24 cellular contexts compared by ENCODE assay signal in genomic region chr9:122085260-122085659, GRCh38. TPM values are rescaled to one million over a fixed set of nuclear protein-coding genes. Genes with fewer than 3 reads are reported as not detected.
DNase-seq lines count a peak whose midpoint lies in the region; ATAC-seq and TF ChIP-seq lines count a peak whose summit lies in the region.
"Had no signal": no experiment of that assay in that cellular context is flagged by ENCODE, and none has a peak within 500 bp of the region (broad histone marks: within the 10 kb centered on the region; RNA-seq: fewer than 3 reads in every experiment).

No MANE protein-coding gene starts in this region.

- no peaks in the 10 kb centered on the region for H3K9me3 ChIP-seq in skeletal muscle tissue (ENCODE audit: control insufficient read depth in 3 of 3, low read length in 3 of 3)
- H3K9me3 ChIP-seq in mucosa of descending colon, result no peaks in the 10 kb centered on the region
- H3K9me3 ChIP-seq: A549, HAP-1, MG63, SJCRH30 had no signal

- H3K4me3 ChIP-seq in skeletal muscle tissue (ENCODE audit: low read length in 3 of 3), result no peak overlapping the region
- H3K4me3 ChIP-seq in mucosa of descending colon, result no peak overlapping the region
- H3K4me3 ChIP-seq: A549, HAP-1, MG63, PC-9, SJCRH30 had no signal

- no peak for ATAC-seq in GM18867 (IDR thresholded peaks at IDR 0.05; ENCODE audit: unreplicated experiment)
- ATAC-seq in left lobe of liver, result no peak
- no peak for ATAC-seq in mucosa of descending colon
- ATAC-seq: A549, Right ventricle myocardium inferior had no signal

- H3K27ac ChIP-seq in layer of hippocampus (ENCODE audit: low read depth, low read length), result peak overlapping the region; percentile 94
- peak overlapping the region; percentile 57 for H3K27ac ChIP-seq in skeletal muscle tissue (ENCODE audit: low read depth, low read length)
- H3K27ac ChIP-seq: A549, PC-9, SJCRH30 had no signal

- intact Hi-C loops in mucosa of descending colon (cut with DNase I, micrococcal nuclease), result no loop called here

- no peaks in the 10 kb centered on the region for H3K27me3 ChIP-seq in layer of hippocampus (ENCODE audit: control insufficient read depth, insufficient read depth, low read length)
- no peaks in the 10 kb centered on the region for H3K27me3 ChIP-seq in skeletal muscle tissue (ENCODE audit: control insufficient read depth in 3 of 3, insufficient read depth in 3 of 3, low read length in 3 of 3)
- H3K27me3 ChIP-seq: MG63, SJCRH30 had no signal

- no peak overlapping the region for H3K9ac ChIP-seq in skeletal muscle tissue (ENCODE audit: low read depth in 1 of 3, low read length in 3 of 3)

- peaks cover 35 to 60% (median 54%) of the 10 kb centered on the region in 3 donors for H3K4me1 ChIP-seq in skeletal muscle tissue (ENCODE audit: control insufficient read depth in 3 of 3, insufficient read depth in 3 of 3, low read length in 3 of 3)
- H3K4me1 ChIP-seq in mucosa of descending colon (ENCODE audit: low read depth), result peaks cover 8% of the 10 kb centered on the region
- H3K4me1 ChIP-seq: A549, HAP-1, SJCRH30 had no signal

- H3K36me3 ChIP-seq in skeletal muscle tissue (ENCODE audit: control insufficient read depth in 3 of 3, insufficient read depth in 3 of 3, low read length in 3 of 3), result no peaks in the 10 kb centered on the region
- H3K36me3 ChIP-seq in mucosa of descending colon (ENCODE audit: low read depth), result no peaks in the 10 kb centered on the region
- H3K36me3 ChIP-seq: HAP-1, MG63, SJCRH30 had no signal

- DNase-seq in cerebellar cortex (ENCODE audit: low spot score) (peak; percentile 69), left lobe of liver (ENCODE audit: low spot score) (no peak), mucosa of descending colon (no peak), germinal center (ENCODE audit: low spot score) (no peak)
- DNase-seq: CD4-positive, alpha-beta memory T cell; COR-L47; DMS53; GOT3; HFFc6; KBM-7; MG63; NCI-H2029; NCI-H446; NCI-H524 treated with DMSO at 0.1 percent for 48 hours; NCI-H82; NK-92 treated with Interleukin-12 subunit alpha and Interleukin-12 subunit beta, amount 100 ng/mL, for 24 hours; SJCRH30 had no signal

- TF ChIP-seq CTCF in mucosa of descending colon (IDR thresholded peaks at IDR 0.05), result no peak

RNA-seq across cellular contexts. Expression of gene TTLL11, which starts 7.8 kb away (rescaled TPM):
- total RNA-seq in skeletal muscle tissue (13.0 TPM), left lobe of liver (2.8 TPM), mucosa of descending colon (10 to 100 TPM in 1 of 3 donors, 1 to 10 TPM in 2; 6.0 to 22.2 (median 6.4) TPM)
